1 cellular context compared by ENCODE assay signal in the genomic region with DNA sequence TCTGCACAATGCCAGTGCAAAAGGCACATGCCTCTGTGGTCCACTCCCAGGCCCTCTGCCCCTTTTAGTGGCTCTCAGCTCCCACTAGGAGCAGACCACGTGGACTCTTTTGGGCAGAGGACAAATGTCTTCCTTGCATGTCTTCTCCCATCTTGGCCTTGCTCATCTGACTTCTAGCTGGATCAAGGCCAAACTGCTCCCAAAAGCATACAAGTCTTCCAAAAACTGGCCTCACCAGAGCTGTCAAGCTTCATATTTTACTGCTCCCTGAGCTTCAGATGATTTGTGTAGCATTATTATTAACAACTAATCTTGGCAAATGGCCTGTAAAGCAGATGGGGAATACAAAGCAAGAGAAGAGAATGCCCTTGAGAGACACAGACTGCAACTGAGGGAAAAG.
TF ChIP-seq lines count a peak whose summit lies in the region.

No MANE protein-coding gene starts in this region.

TF ChIP-seq in K562, 482 proteins besides CTCF, POLR2A, EP300 and RAD21:
- no peak for TF ChIP-seq NCOA2 (IDR thresholded peaks at IDR 0.05; ENCODE audit: partially characterized antibody in 2 of 2)
- 0 out of 2 replicates have a peak, but pooled peaks have one; percentile 7 for TF ChIP-seq NFIC (IDR thresholded peaks at IDR 0.05)
TF ChIP-seq in K562: peak in this region for 1.
